Comparison of ENCODE assay signal across 25 cellular contexts in the genomic region with DNA sequence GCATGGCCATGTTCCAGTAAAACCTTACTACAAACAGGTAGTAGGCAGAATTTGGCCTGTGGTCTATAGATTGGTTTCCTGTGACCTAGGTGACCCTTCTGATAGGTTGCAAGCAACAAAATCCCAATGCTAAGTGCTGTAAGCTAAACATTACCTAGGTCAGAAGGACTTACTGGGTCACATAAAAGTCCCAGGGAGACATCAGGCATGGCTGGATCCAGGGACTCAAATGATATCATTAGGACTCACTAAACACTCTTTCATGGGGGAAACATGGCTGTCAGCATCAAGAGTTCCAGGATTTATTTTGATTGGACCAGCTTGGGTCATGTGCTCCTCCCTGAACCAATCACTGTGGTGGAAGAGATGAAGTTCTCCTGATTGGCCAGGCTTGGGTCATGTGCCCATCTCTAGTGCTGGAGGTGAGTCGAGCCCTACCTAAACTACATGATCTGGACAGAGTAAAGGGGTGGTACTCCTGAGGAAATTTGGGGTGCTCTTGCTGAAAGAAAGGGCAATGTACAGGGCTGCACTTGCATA. TPM values are rescaled to one million over a fixed set of nuclear protein-coding genes. Genes with fewer than 3 reads are reported as not detected.
"Had no signal": no experiment of that assay in that cellular context is flagged by ENCODE, and none has a peak within 500 bp of the region (broad histone marks: within the 10 kb centered on the region; RNA-seq: fewer than 3 reads in every experiment).

No MANE protein-coding gene starts in this region.

- H3K27me3 ChIP-seq: tibial nerve, upper lobe of right lung, vagina had no signal

- H3K9me3 Mint-ChIP-seq: nephron progenitor cell; stimulated activated memory B cell treated with anti-CD40 and anti-IgM and Interleukin-4, amounts not matched to agents 10 μg/mL and 1 μg/mL and 100 μg/mL, for 72 hours; stimulated activated naive CD8-positive, alpha-beta T cell treated with anti-CD3 and anti-CD28 coated beads, Interleukin-15, Interleukin-2, amounts not matched to agents 100 ng/mL and 50 ng/mL, for 24 hours had no signal

- H3K9me3 ChIP-seq: heart left ventricle, psoas muscle, spleen, tibial nerve, upper lobe of right lung, vagina had no signal

- H3K27ac Mint-ChIP-seq: naive thymus-derived CD4-positive, alpha-beta T cell; nephron progenitor cell; stimulated activated memory B cell treated with anti-CD40 and anti-IgM and Interleukin-4, amounts not matched to agents 10 μg/mL and 1 μg/mL and 100 μg/mL, for 72 hours; stimulated activated naive CD8-positive, alpha-beta T cell treated with anti-CD3 and anti-CD28 coated beads, Interleukin-15, Interleukin-2, amounts not matched to agents 100 ng/mL and 50 ng/mL, for 24 hours had no signal

- ATAC-seq: heart left ventricle; left colon; left ventricle myocardium superior; naive thymus-derived CD4-positive, alpha-beta T cell; psoas muscle; sciatic nerve; stimulated activated memory B cell treated with anti-CD40 and anti-IgM and Interleukin-4, amounts not matched to agents 10 μg/mL and 1 μg/mL and 100 μg/mL, for 72 hours; upper lobe of right lung had no signal

- H3K4me3 ChIP-seq: heart left ventricle, lung, psoas muscle, spleen, tibial nerve, upper lobe of right lung, vagina had no signal

- H3K27ac ChIP-seq: heart left ventricle, psoas muscle, spleen, tibial nerve, upper lobe of right lung, vagina had no signal

- H3K36me3 Mint-ChIP-seq: stimulated activated memory B cell treated with anti-CD40 and anti-IgM and Interleukin-4, amounts not matched to agents 10 μg/mL and 1 μg/mL and 100 μg/mL, for 72 hours had no signal

- H3K4me1 Mint-ChIP-seq: naive thymus-derived CD4-positive, alpha-beta T cell had no signal

- H3K4me1 ChIP-seq: psoas muscle, spleen, tibial nerve, upper lobe of right lung, vagina had no signal

- H3K4me3 Mint-ChIP-seq: naive thymus-derived CD4-positive, alpha-beta T cell; nephron progenitor cell; stimulated activated memory B cell treated with anti-CD40 and anti-IgM and Interleukin-4, amounts not matched to agents 10 μg/mL and 1 μg/mL and 100 μg/mL, for 72 hours; stimulated activated naive CD8-positive, alpha-beta T cell treated with anti-CD3 and anti-CD28 coated beads, Interleukin-15, Interleukin-2, amounts not matched to agents 100 ng/mL and 50 ng/mL, for 24 hours had no signal

- DNase-seq: effector CD4-positive, alpha-beta T cell; hippocampal formation; left colon; left ventricle myocardium superior; mesendoderm; naive thymus-derived CD4-positive, alpha-beta T cell; nephron progenitor cell; psoas muscle; retina; stimulated activated CD4-positive, alpha-beta T cell treated with anti-CD3 and anti-CD28 coated beads, Interleukin-15, amount 100 ng/mL, for 24 hours; stimulated activated CD4-positive, alpha-beta T cell treated with anti-CD3 and anti-CD28 coated beads, Interleukin-1b, Interleukin-23, amount 100 ng/mL, for 48 hours; stimulated activated CD4-positive, alpha-beta T cell treated with anti-CD3 and anti-CD28 coated beads, Interleukin-4, amount 100 ng/mL, for 24 hours; upper lobe of right lung had no signal

- H3K36me3 ChIP-seq: heart left ventricle, spleen, tibial nerve, upper lobe of right lung, vagina had no signal

RNA-seq across cellular contexts. Expression of a gene that starts 16.8 kb away (rescaled TPM):
- total RNA-seq: dermis microvascular lymphatic vessel endothelial cell; glomerular endothelial cell; kidney epithelial cell; naive thymus-derived CD4-positive, alpha-beta T cell; osteoblast had no signal
- polyA plus RNA-seq: naive thymus-derived CD4-positive, alpha-beta T cell had no signal
